In genomic region chrX:119237526-119238035, GRCh38 we compare ENCODE assay signal across 8 cellular contexts. TPM values are rescaled to one million over a fixed set of nuclear protein-coding genes. Genes with fewer than 3 reads are reported as not detected.
DNase-seq lines count a peak whose midpoint lies in the region; ATAC-seq and TF ChIP-seq lines count a peak whose summit lies in the region.

No MANE protein-coding gene starts in this region.

- 34 to 50% (median 47%) methylated on average over 7 of the region's 7 CpGs for WGBS in adrenal gland, 4 donors
- 41% methylated on average over 5 of the region's 7 CpGs for WGBS in right lobe of liver (ENCODE audit: insufficient coverage, low coverage, low lambda C conversion rate, missing lambda C conversion rate)

- no peaks in the 10 kb centered on the region for H3K9me3 Mint-ChIP-seq in activated naive CD4-positive, alpha-beta T cell treated with anti-CD3 and anti-CD28 coated beads, Interleukin-2, amount 10 ng/mL, durations not matched to agents 7 days and 5 days

- peak overlapping the region; percentile 87 for H3K27ac Mint-ChIP-seq in activated naive CD4-positive, alpha-beta T cell treated with anti-CD3 and anti-CD28 coated beads, Interleukin-2, amount 10 ng/mL, durations not matched to agents 7 days and 5 days

- TF ChIP-seq CTCF in adrenal gland (IDR thresholded peaks at IDR 0.05) (no peak), right lobe of liver (IDR thresholded peaks at IDR 0.05) (no peak), upper lobe of right lung (IDR thresholded peaks at IDR 0.05) (no peak)

- ATAC-seq in right lobe of liver (no peak), upper lobe of right lung (no peak), GM21447 (IDR thresholded peaks at IDR 0.05; ENCODE audit: unreplicated experiment) (no peak)

- H3K36me3 ChIP-seq in adrenal gland (replicated peaks in 1 of 2) (no peaks in the 10 kb centered on the region), right lobe of liver (no peaks in the 10 kb centered on the region), upper lobe of right lung (no peaks in the 10 kb centered on the region)

- H3K4me3 Mint-ChIP-seq in activated naive CD4-positive, alpha-beta T cell treated with anti-CD3 and anti-CD28 coated beads, Interleukin-2, amount 10 ng/mL, durations not matched to agents 7 days and 5 days = peak overlapping the region; percentile 78

- H3K4me1 ChIP-seq in adrenal gland (replicated peaks in 1 of 2) (peaks cover 0 to 4% of the 10 kb centered on the region in 2 donors), right lobe of liver (peaks cover 0 to 6% (median 0%) of the 10 kb centered on the region in 4 donors), upper lobe of right lung (no peaks in the 10 kb centered on the region)

- peaks cover 49% of the 10 kb centered on the region for H3K4me1 Mint-ChIP-seq in activated naive CD4-positive, alpha-beta T cell treated with anti-CD3 and anti-CD28 coated beads, Interleukin-2, amount 10 ng/mL, durations not matched to agents 7 days and 5 days

- H3K27me3 ChIP-seq in adrenal gland (peaks cover 2% of the 10 kb centered on the region), right lobe of liver (no peaks in the 10 kb centered on the region), upper lobe of right lung (no peaks in the 10 kb centered on the region)

- TF ChIP-seq POLR2A in adrenal gland (IDR thresholded peaks at IDR 0.05) = no peak
- TF ChIP-seq POLR2A in right lobe of liver (IDR thresholded peaks at IDR 0.05) = no peak

- H3K4me3 ChIP-seq in adrenal gland (peak overlapping the region in 1 of 4 donors; percentile 79), right lobe of liver (peak overlapping the region; percentile 55 to 72 (median 68)), upper lobe of right lung (peak overlapping the region; percentile 68)

- intact Hi-C loops in adrenal gland (cut with DNase I) (no loop called here), right lobe of liver (cut with DNase I) (no loop called here), upper lobe of right lung (cut with DNase I) (no loop called here)

- H3K27ac ChIP-seq in adrenal gland (peak overlapping the region in 3 of 5 donors; percentile 81 to 88 (median 84)), right lobe of liver (peak overlapping the region in 2 of 3 donors; percentile 77 to 85), upper lobe of right lung (no peak overlapping the region)

- H3K27me3 Mint-ChIP-seq in activated naive CD4-positive, alpha-beta T cell treated with anti-CD3 and anti-CD28 coated beads, Interleukin-2, amount 10 ng/mL, durations not matched to agents 7 days and 5 days = peaks cover 16% of the 10 kb centered on the region

- DNase-seq in activated naive CD4-positive, alpha-beta T cell treated with anti-CD3 and anti-CD28 coated beads, Interleukin-2, amount 10 ng/mL, durations not matched to agents 7 days and 5 days = no peak
- DNase-seq in activated naive CD4-positive, alpha-beta T cell treated with anti-CD3 and anti-CD28 coated beads, Interleukin-2, amount 50 U/mL, for 16 hours = no peak
- DNase-seq in adrenal gland = no peak
- DNase-seq in right lobe of liver = no peak
- no peak for DNase-seq in upper lobe of right lung
- no peak for DNase-seq in NCI-H1694 treated with DMSO at 0.1 percent for 48 hours (lab: John Stamatoyannopoulos, UW)
- DNase-seq in HCEC 1CT = no peak

- CTCF ChIA-PET in activated naive CD4-positive, alpha-beta T cell treated with anti-CD3 and anti-CD28 coated beads, Interleukin-2, amount 10 ng/mL, durations not matched to agents 7 days and 5 days (lab: Charles Lee) = no interaction called here

- H3K9me3 ChIP-seq in adrenal gland (replicated peaks in 1 of 3) (no peaks in the 10 kb centered on the region), right lobe of liver (no peaks in the 10 kb centered on the region), upper lobe of right lung (no peaks in the 10 kb centered on the region)

- H3K36me3 Mint-ChIP-seq in activated naive CD4-positive, alpha-beta T cell treated with anti-CD3 and anti-CD28 coated beads, Interleukin-2, amount 10 ng/mL, durations not matched to agents 7 days and 5 days = peaks cover 34% of the 10 kb centered on the region

RNA-seq across cellular contexts. Expression of gene PGRMC1, which starts 1.5 kb away (rescaled TPM):
- total RNA-seq in adrenal gland (100 to 1,000 TPM; 165 to 434 (median 249) TPM), right lobe of liver (100 to 1,000 TPM; 182 to 455 (median 239) TPM), upper lobe of right lung (74.9 TPM)
- 100 to 1,000 TPM in 2 of 3 donors, 10 to 100 TPM in 1; 82.8 to 637 (median 141) TPM for polyA plus RNA-seq in adrenal gland
